Comparison of ENCODE assay signal across 30 cellular contexts in genomic region chr7:94265456-94265855, GRCh38.
"Had no signal": no experiment of that assay in that cellular context is flagged by ENCODE, and none has a peak within 500 bp of the region (broad histone marks: within the 10 kb centered on the region; RNA-seq: fewer than 3 reads in every experiment).

No MANE protein-coding gene starts in this region.

- ATAC-seq: activated T-cell treated with anti-CD3 and anti-CD28 coated beads, Interleukin-2, amount 50 U/mL, for 72 hours; effector memory CD8-positive, alpha-beta T cell; foreskin keratinocyte; T-helper 17 cell had no signal

- H3K9me3 ChIP-seq: body of pancreas, esophagus muscularis mucosa, heart left ventricle had no signal

- H3K27ac ChIP-seq: body of pancreas, esophagus muscularis mucosa, foreskin keratinocyte, gastrocnemius medialis, heart left ventricle, VCaP had no signal

- H3K4me1 ChIP-seq: foreskin keratinocyte, gastrocnemius medialis had no signal

- DNase-seq: activated CD4-positive, alpha-beta memory T cell treated with anti-CD3 and anti-CD28 coated beads, Interleukin-2, amount 10 ng/mL, durations not matched to agents 7 days and 5 days; activated CD4-positive, alpha-beta T cell treated with anti-CD3 and anti-CD28 coated beads for 1 hour; activated CD4-positive, alpha-beta T cell treated with anti-CD3 and anti-CD28 coated beads for 4 hours; activated CD4-positive, alpha-beta T cell treated with anti-CD3 and anti-CD28 coated beads, Interleukin-2, amount 10 ng/mL, durations not matched to agents 7 days and 5 days; activated CD4-positive, alpha-beta T cell treated with anti-CD3 and anti-CD28 coated beads, Interleukin-2, amount 50 U/mL, for 4 hours; activated CD8-positive, alpha-beta memory T cell treated with anti-CD3 and anti-CD28 coated beads, Interleukin-2, amount 50 U/mL, for 48 hours; activated gamma-delta T cell treated with Interleukin-2 at 50 U/mL for 16 hours; activated naive CD4-positive, alpha-beta T cell treated with anti-CD3 and anti-CD28 coated beads, Interleukin-2, amount 50 U/mL, for 16 hours; activated naive CD4-positive, alpha-beta T cell treated with Interleukin-2 at 50 U/mL for 16 hours; activated T-cell treated with anti-CD3 and anti-CD28 coated beads for 4 hours; activated T-cell treated with anti-CD3 and anti-CD28 coated beads, Interleukin-2, amount 50 U/mL, for 24 hours; activated T-cell treated with anti-CD3 and anti-CD28 coated beads, Interleukin-2, amount 50 U/mL, for 72 hours; amygdala; aorta; caudate nucleus; cortex of kidney; dermis blood vessel endothelial cell; effector CD4-positive, alpha-beta T cell; effector memory CD8-positive, alpha-beta T cell; erythroblast; glutamatergic neuron; heart left ventricle; T-helper 1 cell; T-helper 17 cell had no signal

- H3K4me3 ChIP-seq: body of pancreas, esophagus muscularis mucosa, gastrocnemius medialis, heart left ventricle had no signal

- FAIRE-seq: colon had no signal

- H3K27me3 ChIP-seq: body of pancreas, esophagus muscularis mucosa, gastrocnemius medialis, heart left ventricle had no signal

- H3K36me3 ChIP-seq: esophagus muscularis mucosa, gastrocnemius medialis, heart left ventricle had no signal
